ENCODE assay signal across 14 cellular contexts in the genomic region with DNA sequence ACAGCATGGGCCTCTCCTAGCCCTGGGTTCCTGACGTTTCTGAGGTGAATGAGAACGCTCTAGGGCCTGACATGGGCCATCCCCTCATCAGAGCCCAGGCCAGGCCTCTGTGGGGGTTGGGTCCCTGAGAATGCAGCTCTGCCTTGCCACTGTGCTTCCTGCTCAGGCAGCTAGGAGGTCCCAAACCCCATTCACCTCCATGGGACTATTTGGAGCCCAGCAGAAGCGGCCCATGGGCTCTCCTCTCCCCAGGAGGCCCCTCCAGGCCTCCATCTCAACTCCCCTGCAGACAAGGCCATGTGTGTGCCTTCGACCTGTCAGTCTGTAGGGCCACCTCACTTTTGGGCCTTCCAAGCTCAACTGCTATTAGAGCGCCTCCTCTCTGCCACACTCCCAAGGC. TPM values are rescaled to one million over a fixed set of nuclear protein-coding genes. Genes with fewer than 3 reads are reported as not detected.
DNase-seq lines count a peak whose midpoint lies in the region; ATAC-seq and TF ChIP-seq lines count a peak whose summit lies in the region.
"Had no signal": no experiment of that assay in that cellular context is flagged by ENCODE, and none has a peak within 500 bp of the region (broad histone marks: within the 10 kb centered on the region; RNA-seq: fewer than 3 reads in every experiment).

No MANE protein-coding gene starts in this region.

- H4K20me1 ChIP-seq in DOHH2 (ENCODE audit: control insufficient read depth, insufficient read depth, low read depth, low read length): peaks cover 9% of the 10 kb centered on the region; the same call in 1 of the 2 replicates

- no peaks in the 10 kb centered on the region for H3K9me3 ChIP-seq in DOHH2 (ENCODE audit: control insufficient read depth, insufficient read depth, low read length)

- no peaks in the 10 kb centered on the region for H3K9me3 Mint-ChIP-seq in activated CD8-positive, alpha-beta T cell treated with anti-CD3 and anti-CD28 coated beads, Interleukin-2, amount 10 ng/mL, durations not matched to agents 7 days and 5 days (ENCODE audit: insufficient read depth)
- no peaks in the 10 kb centered on the region for H3K9me3 Mint-ChIP-seq in natural killer cell

- H3F3A ChIP-seq in DOHH2 (ENCODE audit: control insufficient read depth, insufficient read depth): no peaks in the 10 kb centered on the region

- H3K9me2 ChIP-seq in DOHH2 (replicated peaks; ENCODE audit: control insufficient read depth, low read length): no peaks in the 10 kb centered on the region

- H3K36me3 ChIP-seq in DOHH2 (ENCODE audit: control insufficient read depth, low read length): no peaks in the 10 kb centered on the region

- no peak overlapping the region for H3K4me2 ChIP-seq in DOHH2 (ENCODE audit: low read length)

- intact Hi-C loops in natural killer cell (cut with micrococcal nuclease): no loop called here

- 0 out of 2 replicates have a peak, but pooled peaks have one; percentile 1 for TF ChIP-seq CTCF in AG10803 (conservative IDR thresholded peaks at IDR 0.05; ENCODE audit: low read length)
- TF ChIP-seq CTCF in DOHH2 (IDR thresholded peaks at IDR 0.05; ENCODE audit: low read depth, low read length, poor library complexity, severe bottlenecking): peak; percentile 27
- no peak for TF ChIP-seq CTCF in natural killer cell (IDR thresholded peaks at IDR 0.05)

- H3K79me2 ChIP-seq in DOHH2 (ENCODE audit: control insufficient read depth, low read length): peaks cover 93% of the 10 kb centered on the region

- H3K4me1 Mint-ChIP-seq in activated CD8-positive, alpha-beta T cell treated with anti-CD3 and anti-CD28 coated beads, Interleukin-2, amount 10 ng/mL, durations not matched to agents 7 days and 5 days (ENCODE audit: low read depth): peaks cover 66% of the 10 kb centered on the region
- peaks cover 44 to 79% of the 10 kb centered on the region in 2 donors for H3K4me1 Mint-ChIP-seq in natural killer cell

- peaks cover 18% of the 10 kb centered on the region for H3K4me1 ChIP-seq in DOHH2 (ENCODE audit: control insufficient read depth, low read length)

- H3K4me3 ChIP-seq in AG10803 (ENCODE audit: low read length): no peak overlapping the region
- no peak overlapping the region for H3K4me3 ChIP-seq in DOHH2 (ENCODE audit: low read length)
- H3K4me3 ChIP-seq: coronary artery had no signal

- POLR2A ChIA-PET in activated CD8-positive, alpha-beta T cell treated with anti-CD3 and anti-CD28 coated beads, Interleukin-2, amount 10 ng/mL, durations not matched to agents 7 days and 5 days (lab: Charles Lee): no interaction called here

- H3K4me3 Mint-ChIP-seq in activated CD8-positive, alpha-beta T cell treated with anti-CD3 and anti-CD28 coated beads, Interleukin-2, amount 10 ng/mL, durations not matched to agents 7 days and 5 days: no peak overlapping the region
- no peak overlapping the region for H3K4me3 Mint-ChIP-seq in natural killer cell

- H3K27ac ChIP-seq in DOHH2 (ENCODE audit: low read depth, low read length): no peak overlapping the region

- ATAC-seq in activated CD8-positive, alpha-beta T cell treated with anti-CD3 and anti-CD28 coated beads, Interleukin-2, amount 10 ng/mL, durations not matched to agents 7 days and 5 days: no peak
- ATAC-seq in natural killer cell: peak in 1 of 3 donors; percentile 13
- no peak for ATAC-seq in HG02970 (IDR thresholded peaks at IDR 0.05; ENCODE audit: low FRiP score, unreplicated experiment)
- ATAC-seq: left ventricle myocardium superior had no signal

- peak overlapping the region; percentile 29 for H3K27ac Mint-ChIP-seq in activated CD8-positive, alpha-beta T cell treated with anti-CD3 and anti-CD28 coated beads, Interleukin-2, amount 10 ng/mL, durations not matched to agents 7 days and 5 days
- peak overlapping the region; percentile 63 to 71 for H3K27ac Mint-ChIP-seq in natural killer cell

- no peaks in the 10 kb centered on the region for H3K27me3 ChIP-seq in DOHH2 (ENCODE audit: control insufficient read depth, low read length)

- peaks cover 6% of the 10 kb centered on the region for H3K36me3 Mint-ChIP-seq in activated CD8-positive, alpha-beta T cell treated with anti-CD3 and anti-CD28 coated beads, Interleukin-2, amount 10 ng/mL, durations not matched to agents 7 days and 5 days (ENCODE audit: low read depth)
- no peaks in the 10 kb centered on the region for H3K36me3 Mint-ChIP-seq in natural killer cell

- H3K27me3 Mint-ChIP-seq in activated CD8-positive, alpha-beta T cell treated with anti-CD3 and anti-CD28 coated beads, Interleukin-2, amount 10 ng/mL, durations not matched to agents 7 days and 5 days (ENCODE audit: low read depth): no peaks in the 10 kb centered on the region
- no peaks in the 10 kb centered on the region for H3K27me3 Mint-ChIP-seq in natural killer cell (ENCODE audit: low read depth in 2 of 2)

- CTCF ChIA-PET in activated CD8-positive, alpha-beta T cell treated with anti-CD3 and anti-CD28 coated beads, Interleukin-2, amount 10 ng/mL, durations not matched to agents 7 days and 5 days (lab: Charles Lee): interaction anchor here (0.7 to 1.6 kb wide), 8 partner anchors 9 to 363 kb away, joined by 3 to 7 read pairs (median 4); a partner anchor contains a TSS

- no peak for DNase-seq in AG10803 (ENCODE audit: low read depth)
- no peak for DNase-seq in activated CD8-positive, alpha-beta T cell treated with anti-CD3 and anti-CD28 coated beads, Interleukin-2, amount 10 ng/mL, durations not matched to agents 7 days and 5 days
- no peak for DNase-seq in natural killer cell
- no peak for DNase-seq in DMS114 treated with DMSO at 0.1 percent for 48 hours (lab: John Stamatoyannopoulos, UW; ENCODE audit: unreplicated experiment)
- no peak for DNase-seq in stimulated activated CD4-positive, alpha-beta T cell treated with anti-CD3 and anti-CD28 coated beads, Interleukin-4, amount 100 ng/mL, for 4 hours
- no peak for DNase-seq in mucosa of gallbladder (ENCODE audit: low spot score)
- DNase-seq: amygdala, EL, hypothalamus, left ventricle myocardium superior, NCI-H2227 treated with DMSO at 0.1 percent for 48 hours had no signal

RNA-seq across cellular contexts. Expression of a gene that starts 36.9 kb away (rescaled TPM):
- total RNA-seq in activated CD8-positive, alpha-beta T cell treated with anti-CD3 and anti-CD28 coated beads, Interleukin-2, amount 10 ng/mL, durations not matched to agents 7 days and 5 days: 10 to 100 TPM; 20.8 to 22.3 TPM
- total RNA-seq in natural killer cell (10 to 100 TPM; 61.1 to 64.3 (median 63.8) TPM), mucosa of gallbladder (20.1 TPM)

RNA-seq across cellular contexts. Expression of a gene that starts 47.1 kb away (rescaled TPM):
- 10 to 100 TPM; 26.7 to 33.5 TPM for total RNA-seq in activated CD8-positive, alpha-beta T cell treated with anti-CD3 and anti-CD28 coated beads, Interleukin-2, amount 10 ng/mL, durations not matched to agents 7 days and 5 days
- 10 to 100 TPM; 39.7 to 53.6 (median 40.1) TPM for total RNA-seq in natural killer cell
- 37.1 TPM for total RNA-seq in mucosa of gallbladder

RNA-seq across cellular contexts. Expression of a gene that starts 58.4 kb away (rescaled TPM):
- total RNA-seq in activated CD8-positive, alpha-beta T cell treated with anti-CD3 and anti-CD28 coated beads, Interleukin-2, amount 10 ng/mL, durations not matched to agents 7 days and 5 days: 100 to 1,000 TPM; 245 to 247 TPM
- 100 to 1,000 TPM; 149 to 179 (median 162) TPM for total RNA-seq in natural killer cell
- total RNA-seq in mucosa of gallbladder: 226 TPM
